Comparison of ENCODE assay signal across 28 cellular contexts in the genomic region with DNA sequence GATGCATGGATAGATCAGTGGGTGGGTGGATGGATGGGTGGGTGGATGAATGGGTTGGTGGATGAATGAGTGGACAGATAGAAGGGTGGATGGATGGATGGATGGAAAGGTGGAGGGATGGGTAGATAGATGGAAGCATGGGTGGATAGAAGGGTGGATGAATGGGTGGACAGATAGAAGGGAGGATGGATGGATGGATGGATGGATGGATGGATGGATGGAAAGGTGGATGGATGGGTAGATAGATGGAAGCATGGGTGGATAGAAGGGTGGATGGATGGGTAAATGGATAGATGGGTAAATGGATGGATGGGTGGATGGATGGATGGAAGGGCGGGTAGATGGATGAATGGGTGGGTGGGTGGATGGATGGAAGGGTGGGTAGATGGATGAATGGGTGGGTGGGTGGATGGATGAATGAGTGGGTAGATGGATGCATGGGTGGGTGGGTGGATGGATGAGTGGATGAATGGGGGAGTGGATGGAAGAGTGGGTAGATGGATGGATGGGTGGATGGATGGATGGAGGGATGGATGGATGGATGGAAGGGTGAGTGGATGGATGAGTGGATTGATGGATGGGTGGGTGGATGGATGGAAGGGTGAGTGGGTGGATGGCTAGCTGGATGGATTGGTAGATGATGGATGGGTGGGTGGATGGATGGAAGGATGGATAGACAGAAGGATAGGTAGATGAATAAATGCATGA.
"Had no signal": no experiment of that assay in that cellular context is flagged by ENCODE, and none has a peak within 500 bp of the region (broad histone marks: within the 10 kb centered on the region; RNA-seq: fewer than 3 reads in every experiment).

No MANE protein-coding gene starts in this region.

- H3K4me1 ChIP-seq: colonic mucosa, foreskin keratinocyte, gastrocnemius medialis, gastroesophageal sphincter, heart left ventricle, heart right ventricle had no signal

- H3K27ac Mint-ChIP-seq: dendritic cell treated with granulocyte-macrophage colony-stimulating factor and Interleukin-4, amounts not matched to agents 40 ng/mL and 50 ng/mL, for 4 days; effector memory CD8-positive, alpha-beta T cell; endodermal cell had no signal

- H3K9me3 Mint-ChIP-seq: dendritic cell treated with granulocyte-macrophage colony-stimulating factor and Interleukin-4, amounts not matched to agents 40 ng/mL and 50 ng/mL, for 4 days; effector memory CD8-positive, alpha-beta T cell; endodermal cell had no signal

- H3K4me3 ChIP-seq: colonic mucosa, coronary artery, dorsolateral prefrontal cortex, esophagus muscularis mucosa, esophagus squamous epithelium, gastrocnemius medialis, gastroesophageal sphincter, heart left ventricle, heart right ventricle had no signal

- H3K27me3 ChIP-seq: colonic mucosa, dorsolateral prefrontal cortex, esophagus muscularis mucosa, esophagus squamous epithelium, foreskin keratinocyte, gastrocnemius medialis, gastroesophageal sphincter, heart left ventricle, heart right ventricle had no signal

- H3K4me3 Mint-ChIP-seq: dendritic cell treated with granulocyte-macrophage colony-stimulating factor and Interleukin-4, amounts not matched to agents 40 ng/mL and 50 ng/mL, for 4 days; effector memory CD8-positive, alpha-beta T cell; endodermal cell had no signal

- H3K9me3 ChIP-seq: colonic mucosa, esophagus muscularis mucosa, esophagus squamous epithelium, gastrocnemius medialis, gastroesophageal sphincter, heart left ventricle, heart right ventricle had no signal

- H3K36me3 ChIP-seq: colonic mucosa, esophagus squamous epithelium, gastrocnemius medialis had no signal

- DNase-seq: colonic mucosa; cortex of kidney; dermis blood vessel endothelial cell; dorsolateral prefrontal cortex; effector CD4-positive, alpha-beta T cell; effector CD8-positive, alpha-beta T cell; effector memory CD4-positive, alpha-beta T cell; effector memory CD8-positive, alpha-beta T cell; endodermal cell; erythroblast; esophagus squamous epithelium; foreskin fibroblast; foreskin keratinocyte; foreskin melanocyte; gastrocnemius medialis; glutamatergic neuron; head of caudate nucleus; heart left ventricle; heart right ventricle had no signal

- ATAC-seq: effector memory CD8-positive, alpha-beta T cell; esophagus mucosa; foreskin keratinocyte; gastrocnemius medialis; gastroesophageal sphincter; heart left ventricle had no signal

- FAIRE-seq: colon, endometrium, endothelial cell of umbilical vein had no signal

- H3K27ac ChIP-seq: colonic mucosa, coronary artery, dorsolateral prefrontal cortex, epithelial cell of prostate, foreskin keratinocyte, gastrocnemius medialis, gastroesophageal sphincter, heart left ventricle, heart right ventricle had no signal

- H3K27me3 Mint-ChIP-seq: dendritic cell treated with granulocyte-macrophage colony-stimulating factor and Interleukin-4, amounts not matched to agents 40 ng/mL and 50 ng/mL, for 4 days had no signal

- H3K4me1 Mint-ChIP-seq: endodermal cell had no signal
